Comparison of ENCODE assay signal across 8 cellular contexts in genomic region chr17:42016952-42017865, GRCh38. TPM values are rescaled to one million over a fixed set of nuclear protein-coding genes. Genes with fewer than 3 reads are reported as not detected.
DNase-seq lines count a peak whose midpoint lies in the region; ATAC-seq and TF ChIP-seq lines count a peak whose summit lies in the region.

DNAJC7 (minus strand) TSS chr17:42017439; CDS start chr17:42017416, 23 bp downstream.

- peak; percentile 89 for DNase-seq in AG10803 (ENCODE audit: low read depth)
- peak; percentile 82 for DNase-seq in NCI-H446 treated with DMSO at 0.1 percent for 48 hours (lab: John Stamatoyannopoulos, UW)
- peak; percentile 82 for DNase-seq in activated CD4-positive, alpha-beta T cell treated with anti-CD3 and anti-CD28 coated beads for 1 hour
- peak; percentile 96 for DNase-seq in cerebellum (ENCODE audit: low spot score)
- peak; percentile 96 for DNase-seq in kidney glomerular epithelial cell (lab: John Stamatoyannopoulos, UW)
- peak; percentile 86 to 87 for DNase-seq in stimulated activated CD4-positive, alpha-beta T cell treated with anti-CD3 and anti-CD28 coated beads, Interleukin-15, amount 100 ng/mL, for 48 hours (ENCODE audit: low read depth in 2 of 2)

- ATAC-seq in GM19035 (IDR thresholded peaks at IDR 0.05; ENCODE audit: unreplicated experiment), result peak; percentile 82
- peak; percentile 76 for ATAC-seq in HG03342 (IDR thresholded peaks at IDR 0.05; ENCODE audit: unreplicated experiment)

- TF ChIP-seq CTCF in AG10803 (conservative IDR thresholded peaks at IDR 0.05; ENCODE audit: low read length), result no peak

- H3K4me3 ChIP-seq in AG10803 (ENCODE audit: low read length), result peak within 1 kb of the TSS; percentile 99

RNA-seq across cellular contexts. Expression of gene DNAJC7, which starts in this region (rescaled TPM):
- total RNA-seq in cerebellum, result 76.5 TPM

Comparison
In these comparisons a context has a peak if more than half of its experiments do, and no peak if none do; other contexts are left out.
1. Peak in every context shown above with its lines: DNase-seq, ATAC-seq and H3K4me3 ChIP-seq.